ENCODE assay signal across 8 cellular contexts in the genomic region with DNA sequence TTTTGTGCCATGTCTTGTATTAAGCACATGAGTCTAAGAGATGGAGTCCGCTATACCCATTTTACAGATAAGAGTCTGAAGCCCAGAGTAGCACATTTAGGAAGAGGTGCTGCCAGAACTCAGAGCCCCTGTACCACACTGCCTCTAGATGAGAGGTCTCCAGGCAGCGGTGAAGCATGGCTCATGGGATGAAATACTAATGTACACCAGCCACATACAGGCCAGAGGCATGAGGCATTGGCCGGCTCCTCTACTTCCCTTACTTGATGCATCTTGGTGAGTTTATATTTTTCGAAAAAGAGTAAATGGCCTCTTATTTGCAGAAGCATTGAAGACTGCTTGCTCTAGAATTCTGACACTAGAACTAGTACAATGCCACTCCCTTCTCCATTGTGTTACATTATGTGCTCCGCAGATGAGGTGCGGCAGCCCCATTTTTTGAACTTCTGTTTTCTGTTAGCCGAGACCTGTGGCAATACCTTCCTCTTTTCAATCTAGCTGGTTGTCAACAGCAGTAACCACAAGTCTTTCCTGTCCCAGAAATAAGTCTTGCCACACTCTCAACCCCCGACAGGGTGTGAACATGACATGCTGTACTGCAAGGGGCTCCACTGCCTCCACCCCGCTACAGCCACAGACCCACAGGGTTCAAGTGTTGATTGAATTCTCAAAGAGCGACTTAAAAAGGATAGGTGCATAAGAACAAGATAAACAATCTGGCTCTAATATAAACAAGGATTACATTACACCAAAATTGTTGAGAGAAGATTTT.
DNase-seq lines count a peak whose midpoint lies in the region; ATAC-seq and TF ChIP-seq lines count a peak whose summit lies in the region.

No MANE protein-coding gene starts in this region.

- no peaks in the 10 kb centered on the region for H3K9me3 Mint-ChIP-seq in activated naive CD4-positive, alpha-beta T cell treated with anti-CD3 and anti-CD28 coated beads, Interleukin-2, amount 50 U/mL, for 24 hours

- H3K27ac ChIP-seq in Peyer's patch (peak overlapping the region; percentile 88 to 99 (median 94)), mucosa of rectum (ENCODE audit: low read depth in 2 of 2, low read length in 2 of 2) (peak overlapping the region; percentile 80 to 87), tibial artery (no peak overlapping the region)

- DNase-seq in Peyer's patch (peak in 2 of 3 donors; percentile 88 to 95), tibial artery (peak; percentile 73 to 77), DMS 273 (lab: John Stamatoyannopoulos, UW; ENCODE audit: unreplicated experiment) (no peak), NCI-H1105 treated with DMSO at 0.1 percent for 48 hours (lab: John Stamatoyannopoulos, UW) (no peak)

- H3K4me3 ChIP-seq in Peyer's patch (peak overlapping the region in 1 of 4 donors; percentile 86), mucosa of rectum (ENCODE audit: low read length in 2 of 2) (peak overlapping the region; percentile 39 to 85), tibial artery (no peak overlapping the region)

- intact Hi-C loops in tibial artery (cut with DNase I; ENCODE audit: low total_unique reads), result no loop called here

- H3K4me3 Mint-ChIP-seq in activated naive CD4-positive, alpha-beta T cell treated with anti-CD3 and anti-CD28 coated beads, Interleukin-2, amount 50 U/mL, for 24 hours, result peak overlapping the region; percentile 95

- H3K4me1 ChIP-seq in Peyer's patch (peaks cover 0 to 34% (median 17%) of the 10 kb centered on the region in 4 donors), mucosa of rectum (ENCODE audit: control insufficient read depth in 2 of 2, insufficient read depth in 2 of 2, low read length in 2 of 2) (peaks cover 4 to 6% of the 10 kb centered on the region in 2 donors), tibial artery (peaks cover 0 to 31% (median 21%) of the 10 kb centered on the region in 4 donors)

- peak overlapping the region; percentile 51 to 68 for H3K9ac ChIP-seq in mucosa of rectum (ENCODE audit: low read depth in 1 of 2, low read length in 2 of 2)

- H3K27me3 Mint-ChIP-seq in activated naive CD4-positive, alpha-beta T cell treated with anti-CD3 and anti-CD28 coated beads, Interleukin-2, amount 50 U/mL, for 24 hours, result no peaks in the 10 kb centered on the region

- peak; percentile 68 for ATAC-seq in GM18505 (IDR thresholded peaks at IDR 0.05; ENCODE audit: unreplicated experiment)
- ATAC-seq in HG02840 (IDR thresholded peaks at IDR 0.05; ENCODE audit: low FRiP score, unreplicated experiment), result peak; percentile 54

- H3K9me3 ChIP-seq in Peyer's patch (no peaks in the 10 kb centered on the region), mucosa of rectum (ENCODE audit: control insufficient read depth in 2 of 2, low read length in 2 of 2) (no peaks in the 10 kb centered on the region), tibial artery (peaks cover 0 to 3% (median 0%) of the 10 kb centered on the region in 3 donors)

- no peaks in the 10 kb centered on the region for H3K27me3 ChIP-seq in Peyer's patch
- no peaks in the 10 kb centered on the region for H3K27me3 ChIP-seq in mucosa of rectum (ENCODE audit: control insufficient read depth in 2 of 2, insufficient read depth in 2 of 2, low read length in 2 of 2)
- no peaks in the 10 kb centered on the region for H3K27me3 ChIP-seq in tibial artery

- H3K36me3 Mint-ChIP-seq in activated naive CD4-positive, alpha-beta T cell treated with anti-CD3 and anti-CD28 coated beads, Interleukin-2, amount 50 U/mL, for 24 hours, result peaks cover 5% of the 10 kb centered on the region

- H3K4me1 Mint-ChIP-seq in activated naive CD4-positive, alpha-beta T cell treated with anti-CD3 and anti-CD28 coated beads, Interleukin-2, amount 50 U/mL, for 24 hours, result peaks cover 65% of the 10 kb centered on the region

- peak overlapping the region; percentile 98 for H3K27ac Mint-ChIP-seq in activated naive CD4-positive, alpha-beta T cell treated with anti-CD3 and anti-CD28 coated beads, Interleukin-2, amount 50 U/mL, for 24 hours

- H3K36me3 ChIP-seq in Peyer's patch (no peaks in the 10 kb centered on the region), mucosa of rectum (ENCODE audit: control insufficient read depth in 2 of 2, insufficient read depth in 2 of 2, low read length in 2 of 2) (peaks cover 1 to 6% of the 10 kb centered on the region in 2 donors), tibial artery (no peaks in the 10 kb centered on the region)

- peak in 2 of 6 experiments; percentile 14 to 17 for TF ChIP-seq CTCF in Peyer's patch (IDR thresholded peaks at IDR 0.05)
- no peak for TF ChIP-seq CTCF in tibial artery (IDR thresholded peaks at IDR 0.05)

- TF ChIP-seq POLR2A in GM18505 (IDR thresholded peaks at IDR 0.05; ENCODE audit: borderline replicate concordance, extremely low read depth, insufficient read depth, insufficient read length) (peak; percentile 49), Peyer's patch (IDR thresholded peaks at IDR 0.05) (peak; percentile 28 to 56)

Comparison
In these comparisons a context has a peak if more than half of its experiments do, and no peak if none do; other contexts are left out.
1. DNase-seq: peak in Peyer's patch (2 of 3) and tibial artery (2 of 2); none in DMS 273 (single experiment) and NCI-H1105 treated with DMSO at 0.1 percent for 48 hours (single experiment).
2. H3K27ac ChIP-seq: peak in Peyer's patch (4 of 4) and mucosa of rectum (2 of 2); none in tibial artery (0 of 2).
3. H3K4me3 ChIP-seq: peak in mucosa of rectum (2 of 2); none in tibial artery (0 of 2).